2 cellular contexts compared by ENCODE assay signal in the genomic region with DNA sequence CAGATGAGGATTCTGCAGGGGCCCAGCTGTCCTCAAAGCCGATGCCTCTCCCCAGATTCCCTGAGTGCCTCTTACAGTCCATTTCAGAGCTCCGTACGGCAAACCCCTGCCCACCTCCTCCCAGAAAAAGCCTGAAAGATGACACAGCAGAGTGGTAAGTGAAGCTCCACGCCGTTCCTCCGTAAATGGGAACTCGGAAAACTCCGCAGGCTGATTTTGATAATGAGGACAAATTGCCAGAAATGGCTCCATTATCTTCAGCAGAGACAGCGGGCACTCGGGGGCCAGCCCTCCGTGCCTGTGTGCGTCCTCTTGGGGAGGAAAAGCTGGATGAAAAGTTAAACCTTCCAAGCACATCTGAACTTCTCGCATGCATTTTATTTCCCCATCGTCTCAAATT.
TF ChIP-seq lines count a peak whose summit lies in the region.

No MANE protein-coding gene starts in this region.

TF ChIP-seq in SK-N-SH, 30 proteins besides CTCF, POLR2A, EP300 and RAD21 (continued from another document):
- TF ChIP-seq, protein P1, sequence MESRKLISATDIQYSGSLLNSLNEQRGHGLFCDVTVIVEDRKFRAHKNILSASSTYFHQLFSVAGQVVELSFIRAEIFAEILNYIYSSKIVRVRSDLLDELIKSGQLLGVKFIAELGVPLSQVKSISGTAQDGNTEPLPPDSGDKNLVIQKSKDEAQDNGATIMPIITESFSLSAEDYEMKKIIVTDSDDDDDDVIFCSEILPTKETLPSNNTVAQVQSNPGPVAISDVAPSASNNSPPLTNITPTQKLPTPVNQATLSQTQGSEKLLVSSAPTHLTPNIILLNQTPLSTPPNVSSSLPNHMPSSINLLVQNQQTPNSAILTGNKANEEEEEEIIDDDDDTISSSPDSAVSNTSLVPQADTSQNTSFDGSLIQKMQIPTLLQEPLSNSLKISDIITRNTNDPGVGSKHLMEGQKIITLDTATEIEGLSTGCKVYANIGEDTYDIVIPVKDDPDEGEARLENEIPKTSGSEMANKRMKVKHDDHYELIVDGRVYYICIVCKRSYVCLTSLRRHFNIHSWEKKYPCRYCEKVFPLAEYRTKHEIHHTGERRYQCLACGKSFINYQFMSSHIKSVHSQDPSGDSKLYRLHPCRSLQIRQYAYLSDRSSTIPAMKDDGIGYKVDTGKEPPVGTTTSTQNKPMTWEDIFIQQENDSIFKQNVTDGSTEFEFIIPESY (IDR thresholded peaks at IDR 0.05; ENCODE audit: borderline replicate concordance, low read depth) = no peak
- no peak for TF ChIP-seq POLR2AphosphoS5 (IDR thresholded peaks at IDR 0.05; ENCODE audit: low read depth, low read length)
- TF ChIP-seq, protein P2, sequence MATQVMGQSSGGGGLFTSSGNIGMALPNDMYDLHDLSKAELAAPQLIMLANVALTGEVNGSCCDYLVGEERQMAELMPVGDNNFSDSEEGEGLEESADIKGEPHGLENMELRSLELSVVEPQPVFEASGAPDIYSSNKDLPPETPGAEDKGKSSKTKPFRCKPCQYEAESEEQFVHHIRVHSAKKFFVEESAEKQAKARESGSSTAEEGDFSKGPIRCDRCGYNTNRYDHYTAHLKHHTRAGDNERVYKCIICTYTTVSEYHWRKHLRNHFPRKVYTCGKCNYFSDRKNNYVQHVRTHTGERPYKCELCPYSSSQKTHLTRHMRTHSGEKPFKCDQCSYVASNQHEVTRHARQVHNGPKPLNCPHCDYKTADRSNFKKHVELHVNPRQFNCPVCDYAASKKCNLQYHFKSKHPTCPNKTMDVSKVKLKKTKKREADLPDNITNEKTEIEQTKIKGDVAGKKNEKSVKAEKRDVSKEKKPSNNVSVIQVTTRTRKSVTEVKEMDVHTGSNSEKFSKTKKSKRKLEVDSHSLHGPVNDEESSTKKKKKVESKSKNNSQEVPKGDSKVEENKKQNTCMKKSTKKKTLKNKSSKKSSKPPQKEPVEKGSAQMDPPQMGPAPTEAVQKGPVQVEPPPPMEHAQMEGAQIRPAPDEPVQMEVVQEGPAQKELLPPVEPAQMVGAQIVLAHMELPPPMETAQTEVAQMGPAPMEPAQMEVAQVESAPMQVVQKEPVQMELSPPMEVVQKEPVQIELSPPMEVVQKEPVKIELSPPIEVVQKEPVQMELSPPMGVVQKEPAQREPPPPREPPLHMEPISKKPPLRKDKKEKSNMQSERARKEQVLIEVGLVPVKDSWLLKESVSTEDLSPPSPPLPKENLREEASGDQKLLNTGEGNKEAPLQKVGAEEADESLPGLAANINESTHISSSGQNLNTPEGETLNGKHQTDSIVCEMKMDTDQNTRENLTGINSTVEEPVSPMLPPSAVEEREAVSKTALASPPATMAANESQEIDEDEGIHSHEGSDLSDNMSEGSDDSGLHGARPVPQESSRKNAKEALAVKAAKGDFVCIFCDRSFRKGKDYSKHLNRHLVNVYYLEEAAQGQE (IDR thresholded peaks at IDR 0.05; ENCODE audit: low read depth, low read length) = no peak
- TF ChIP-seq TCF12 (IDR thresholded peaks at IDR 0.05) = no peak
- TF ChIP-seq, protein P3, sequence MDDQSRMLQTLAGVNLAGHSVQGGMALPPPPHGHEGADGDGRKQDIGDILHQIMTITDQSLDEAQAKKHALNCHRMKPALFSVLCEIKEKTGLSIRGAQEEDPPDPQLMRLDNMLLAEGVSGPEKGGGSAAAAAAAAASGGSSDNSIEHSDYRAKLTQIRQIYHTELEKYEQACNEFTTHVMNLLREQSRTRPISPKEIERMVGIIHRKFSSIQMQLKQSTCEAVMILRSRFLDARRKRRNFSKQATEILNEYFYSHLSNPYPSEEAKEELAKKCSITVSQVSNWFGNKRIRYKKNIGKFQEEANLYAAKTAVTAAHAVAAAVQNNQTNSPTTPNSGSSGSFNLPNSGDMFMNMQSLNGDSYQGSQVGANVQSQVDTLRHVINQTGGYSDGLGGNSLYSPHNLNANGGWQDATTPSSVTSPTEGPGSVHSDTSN (IDR thresholded peaks at IDR 0.05) = no peak
- TF ChIP-seq SIN3A (IDR thresholded peaks at IDR 0.05; ENCODE audit: borderline replicate concordance, low read depth, low read length) = no peak
- TF ChIP-seq TEAD4 (IDR thresholded peaks at IDR 0.05; ENCODE audit: borderline replicate concordance, insufficient read depth) = no peak
- TF ChIP-seq JUND (IDR thresholded peaks at IDR 0.05) = no peak
- TF ChIP-seq, protein P4, sequence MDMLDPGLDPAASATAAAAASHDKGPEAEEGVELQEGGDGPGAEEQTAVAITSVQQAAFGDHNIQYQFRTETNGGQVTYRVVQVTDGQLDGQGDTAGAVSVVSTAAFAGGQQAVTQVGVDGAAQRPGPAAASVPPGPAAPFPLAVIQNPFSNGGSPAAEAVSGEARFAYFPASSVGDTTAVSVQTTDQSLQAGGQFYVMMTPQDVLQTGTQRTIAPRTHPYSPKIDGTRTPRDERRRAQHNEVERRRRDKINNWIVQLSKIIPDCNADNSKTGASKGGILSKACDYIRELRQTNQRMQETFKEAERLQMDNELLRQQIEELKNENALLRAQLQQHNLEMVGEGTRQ (IDR thresholded peaks at IDR 0.05; ENCODE audit: borderline replicate concordance, low read depth, low read length) = no peak
- TF ChIP-seq, protein P5, sequence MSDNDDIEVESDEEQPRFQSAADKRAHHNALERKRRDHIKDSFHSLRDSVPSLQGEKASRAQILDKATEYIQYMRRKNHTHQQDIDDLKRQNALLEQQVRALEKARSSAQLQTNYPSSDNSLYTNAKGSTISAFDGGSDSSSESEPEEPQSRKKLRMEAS (IDR thresholded peaks at IDR 0.05; ENCODE audit: low read depth) = no peak
- TF ChIP-seq CHD2 (IDR thresholded peaks at IDR 0.05; ENCODE audit: low read length, partially characterized antibody) = no peak
- TF ChIP-seq NRF1 (IDR thresholded peaks at IDR 0.05; ENCODE audit: low read depth, low read length) = no peak
- TF ChIP-seq NFIC (IDR thresholded peaks at IDR 0.05; ENCODE audit: borderline replicate concordance) = no peak
- no peak for TF ChIP-seq FOXM1 (IDR thresholded peaks at IDR 0.05; ENCODE audit: low read depth)

TF ChIP-seq in SK-N-SH treated with all-trans-retinoic acid at 6 μM for 48 hours, 23 proteins besides CTCF, POLR2A, EP300 and RAD21 (continued from another document):
- TF ChIP-seq SNAI2 (CRISPR knock-in tag; IDR thresholded peaks at IDR 0.05) (no peak), OSR1 (CRISPR knock-in tag; IDR thresholded peaks at IDR 0.05) (no peak), ISL1 (CRISPR knock-in tag; IDR thresholded peaks at IDR 0.05) (no peak), GLIS3 (CRISPR knock-in tag; IDR thresholded peaks at IDR 0.05) (no peak), CSDC2 (CRISPR knock-in tag; IDR thresholded peaks at IDR 0.05) (no peak), ZFP30 (CRISPR knock-in tag; IDR thresholded peaks at IDR 0.05) (no peak), RARB (CRISPR knock-in tag; IDR thresholded peaks at IDR 0.05) (no peak), ZFP3 (CRISPR knock-in tag; IDR thresholded peaks at IDR 0.05) (no peak)
- TF ChIP-seq, protein P6, sequence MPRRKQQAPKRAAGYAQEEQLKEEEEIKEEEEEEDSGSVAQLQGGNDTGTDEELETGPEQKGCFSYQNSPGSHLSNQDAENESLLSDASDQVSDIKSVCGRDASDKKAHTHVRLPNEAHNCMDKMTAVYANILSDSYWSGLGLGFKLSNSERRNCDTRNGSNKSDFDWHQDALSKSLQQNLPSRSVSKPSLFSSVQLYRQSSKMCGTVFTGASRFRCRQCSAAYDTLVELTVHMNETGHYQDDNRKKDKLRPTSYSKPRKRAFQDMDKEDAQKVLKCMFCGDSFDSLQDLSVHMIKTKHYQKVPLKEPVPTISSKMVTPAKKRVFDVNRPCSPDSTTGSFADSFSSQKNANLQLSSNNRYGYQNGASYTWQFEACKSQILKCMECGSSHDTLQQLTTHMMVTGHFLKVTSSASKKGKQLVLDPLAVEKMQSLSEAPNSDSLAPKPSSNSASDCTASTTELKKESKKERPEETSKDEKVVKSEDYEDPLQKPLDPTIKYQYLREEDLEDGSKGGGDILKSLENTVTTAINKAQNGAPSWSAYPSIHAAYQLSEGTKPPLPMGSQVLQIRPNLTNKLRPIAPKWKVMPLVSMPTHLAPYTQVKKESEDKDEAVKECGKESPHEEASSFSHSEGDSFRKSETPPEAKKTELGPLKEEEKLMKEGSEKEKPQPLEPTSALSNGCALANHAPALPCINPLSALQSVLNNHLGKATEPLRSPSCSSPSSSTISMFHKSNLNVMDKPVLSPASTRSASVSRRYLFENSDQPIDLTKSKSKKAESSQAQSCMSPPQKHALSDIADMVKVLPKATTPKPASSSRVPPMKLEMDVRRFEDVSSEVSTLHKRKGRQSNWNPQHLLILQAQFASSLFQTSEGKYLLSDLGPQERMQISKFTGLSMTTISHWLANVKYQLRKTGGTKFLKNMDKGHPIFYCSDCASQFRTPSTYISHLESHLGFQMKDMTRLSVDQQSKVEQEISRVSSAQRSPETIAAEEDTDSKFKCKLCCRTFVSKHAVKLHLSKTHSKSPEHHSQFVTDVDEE (CRISPR knock-in tag; IDR thresholded peaks at IDR 0.05) = no peak
- TF ChIP-seq, protein P7, sequence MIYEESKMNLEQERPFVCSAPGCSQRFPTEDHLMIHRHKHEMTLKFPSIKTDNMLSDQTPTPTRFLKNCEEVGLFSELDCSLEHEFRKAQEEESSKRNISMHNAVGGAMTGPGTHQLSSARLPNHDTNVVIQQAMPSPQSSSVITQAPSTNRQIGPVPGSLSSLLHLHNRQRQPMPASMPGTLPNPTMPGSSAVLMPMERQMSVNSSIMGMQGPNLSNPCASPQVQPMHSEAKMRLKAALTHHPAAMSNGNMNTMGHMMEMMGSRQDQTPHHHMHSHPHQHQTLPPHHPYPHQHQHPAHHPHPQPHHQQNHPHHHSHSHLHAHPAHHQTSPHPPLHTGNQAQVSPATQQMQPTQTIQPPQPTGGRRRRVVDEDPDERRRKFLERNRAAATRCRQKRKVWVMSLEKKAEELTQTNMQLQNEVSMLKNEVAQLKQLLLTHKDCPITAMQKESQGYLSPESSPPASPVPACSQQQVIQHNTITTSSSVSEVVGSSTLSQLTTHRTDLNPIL (CRISPR knock-in tag; IDR thresholded peaks at IDR 0.05; ENCODE audit: low read depth) = no peak
